Comparison of ENCODE assay signal across 22 cellular contexts in genomic region chr9:15524845-15525455, GRCh38.
"Had no signal": no experiment of that assay in that cellular context is flagged by ENCODE, and none has a peak within 500 bp of the region (broad histone marks: within the 10 kb centered on the region; RNA-seq: fewer than 3 reads in every experiment).

No MANE protein-coding gene starts in this region.

- H3K4me1 ChIP-seq: colonic mucosa, esophagus muscularis mucosa, gastroesophageal sphincter, left ventricle myocardium inferior, lower lobe of right lung, parathyroid adenoma, psoas muscle, sigmoid colon, thyroid gland had no signal

- H3K9ac ChIP-seq: parathyroid adenoma had no signal

- H3K36me3 ChIP-seq: colonic mucosa, esophagus muscularis mucosa, gastroesophageal sphincter, left ventricle myocardium inferior, lower lobe of right lung, sigmoid colon, thyroid gland had no signal

- H3K27ac ChIP-seq: colonic mucosa, dorsolateral prefrontal cortex, epithelial cell of prostate, esophagus muscularis mucosa, gastroesophageal sphincter, left ventricle myocardium inferior, lower lobe of right lung, parathyroid adenoma, psoas muscle, sigmoid colon, skin epidermis, thyroid gland had no signal

- H2AFZ ChIP-seq: parathyroid adenoma had no signal

- FAIRE-seq: keratinocyte, urothelium cell line had no signal

- H3K4me3 ChIP-seq: colonic mucosa, dorsolateral prefrontal cortex, esophagus muscularis mucosa, gastroesophageal sphincter, left ventricle myocardium inferior, lower lobe of right lung, psoas muscle, sigmoid colon, skin epidermis, thyroid gland had no signal

- H3K9me3 ChIP-seq: colonic mucosa, esophagus muscularis mucosa, gastroesophageal sphincter, left ventricle myocardium inferior, lower lobe of right lung, psoas muscle, sigmoid colon, thyroid gland had no signal

- H3K79me2 ChIP-seq: parathyroid adenoma had no signal

- ATAC-seq: gastroesophageal sphincter, lower lobe of right lung, psoas muscle had no signal

- DNase-seq: colonic mucosa; dorsolateral prefrontal cortex; effector CD8-positive, alpha-beta T cell; foreskin fibroblast; immature natural killer cell; left ventricle myocardium inferior; lower lobe of right lung; mesenchymal stem cell; midbrain; occipital lobe; psoas muscle; sigmoid colon; stimulated activated CD4-positive, alpha-beta T cell treated with anti-CD3 and anti-CD28 coated beads, Interleukin-12 subunit alpha, Interleukin-12 subunit beta, amount 100 ng/mL, for 4 hours; stimulated activated naive CD4-positive, alpha-beta T cell; thyroid gland had no signal

- H3K27me3 ChIP-seq: colonic mucosa, dorsolateral prefrontal cortex, esophagus muscularis mucosa, gastroesophageal sphincter, sigmoid colon, thyroid gland had no signal
